ENCODE assay signal across 8 cellular contexts in genomic region chr6:24719125-24719931, GRCh38.
DNase-seq lines count a peak whose midpoint lies in the region; ATAC-seq lines count a peak whose summit lies in the region.

Gene C6orf62, minus strand, starts transcription at chr6:24719154. Its CDS starts 486 bp downstream, at chr6:24718668.

- peaks cover 36% of the 10 kb centered on the region for H3K4me1 Mint-ChIP-seq in T-helper 1 cell treated with Interleukin-12 subunit alpha and Interleukin-12 subunit beta and Interleukin-4 antibody, amounts not matched to agents 30 μg/mL and 1 μg/mL, for 36 hours (ENCODE audit: low read depth)

- peaks cover 43% of the 10 kb centered on the region for H3K36me3 Mint-ChIP-seq in T-helper 1 cell treated with Interleukin-12 subunit alpha and Interleukin-12 subunit beta and Interleukin-4 antibody, amounts not matched to agents 30 μg/mL and 1 μg/mL, for 36 hours (ENCODE audit: low read depth)

- H3K4me3 ChIP-seq in iPS DF 6.9 (ENCODE audit: low read length), result peak within 1 kb of the TSS; percentile 84
- H3K4me3 ChIP-seq in skeletal muscle cell (ENCODE audit: low read depth, low read length), result peak within 1 kb of the TSS; percentile 99

- ATAC-seq in HG03469 (IDR thresholded peaks at IDR 0.05; ENCODE audit: unreplicated experiment) (peak; percentile 22), GM21423 (IDR thresholded peaks at IDR 0.05; ENCODE audit: unreplicated experiment) (no peak)

- no peaks in the 10 kb centered on the region for H3K27me3 ChIP-seq in iPS DF 6.9 (ENCODE audit: control insufficient read depth, insufficient read depth, low read length)

- peak within 1 kb of the TSS; percentile 97 for H3K4me3 Mint-ChIP-seq in T-helper 1 cell treated with Interleukin-12 subunit alpha and Interleukin-12 subunit beta and Interleukin-4 antibody, amounts not matched to agents 30 μg/mL and 1 μg/mL, for 36 hours

- H3K9me3 Mint-ChIP-seq in T-helper 1 cell treated with Interleukin-12 subunit alpha and Interleukin-12 subunit beta and Interleukin-4 antibody, amounts not matched to agents 30 μg/mL and 1 μg/mL, for 36 hours, result no peaks in the 10 kb centered on the region

- H3K27ac Mint-ChIP-seq in T-helper 1 cell treated with Interleukin-12 subunit alpha and Interleukin-12 subunit beta and Interleukin-4 antibody, amounts not matched to agents 30 μg/mL and 1 μg/mL, for 36 hours, result peak within 1 kb of the TSS; percentile 99

- WGBS in iPS DF 6.9 (ENCODE audit: insufficient coverage, insufficient read length), result no CpG with 5 or more reads among the region's 24 CpGs

- H3K27me3 Mint-ChIP-seq in T-helper 1 cell treated with Interleukin-12 subunit alpha and Interleukin-12 subunit beta and Interleukin-4 antibody, amounts not matched to agents 30 μg/mL and 1 μg/mL, for 36 hours (ENCODE audit: low read depth), result no peaks in the 10 kb centered on the region

- DNase-seq in GDM1 (lab: John Stamatoyannopoulos, UW) (peak; percentile 26), astrocyte of the hippocampus (ENCODE audit: low read depth, low spot score) (peak; percentile 49), iPS DF 6.9 (ENCODE audit: low read depth, low spot score) (no peak), skeletal muscle cell (ENCODE audit: low read depth) (no peak), SHP77 treated with DMSO at 0.1 percent for 48 hours (lab: John Stamatoyannopoulos, UW) (no peak)

- H3K4me1 ChIP-seq in iPS DF 6.9 (ENCODE audit: control insufficient read depth, insufficient read depth, low read length), result no peaks in the 10 kb centered on the region

- H3K27ac ChIP-seq in iPS DF 6.9 (ENCODE audit: low read length), result no peak within 1 kb of the TSS

- no peaks in the 10 kb centered on the region for H3K9me3 ChIP-seq in iPS DF 6.9 (ENCODE audit: control insufficient read depth, insufficient read depth, low read length)

- H3K36me3 ChIP-seq in iPS DF 6.9 (ENCODE audit: control insufficient read depth, insufficient read depth, low read length), result peaks cover 9% of the 10 kb centered on the region; the same call in 1 of the 2 replicates

Comparison
In these comparisons a context has a peak if more than half of its experiments do, and no peak if none do; other contexts are left out.
1. DNase-seq: peak in GDM1 (single experiment) and astrocyte of the hippocampus (single experiment); none in iPS DF 6.9 (single experiment), skeletal muscle cell (single experiment) and SHP77 treated with DMSO at 0.1 percent for 48 hours (single experiment).